9 cellular contexts compared by ENCODE assay signal in the genomic region with DNA sequence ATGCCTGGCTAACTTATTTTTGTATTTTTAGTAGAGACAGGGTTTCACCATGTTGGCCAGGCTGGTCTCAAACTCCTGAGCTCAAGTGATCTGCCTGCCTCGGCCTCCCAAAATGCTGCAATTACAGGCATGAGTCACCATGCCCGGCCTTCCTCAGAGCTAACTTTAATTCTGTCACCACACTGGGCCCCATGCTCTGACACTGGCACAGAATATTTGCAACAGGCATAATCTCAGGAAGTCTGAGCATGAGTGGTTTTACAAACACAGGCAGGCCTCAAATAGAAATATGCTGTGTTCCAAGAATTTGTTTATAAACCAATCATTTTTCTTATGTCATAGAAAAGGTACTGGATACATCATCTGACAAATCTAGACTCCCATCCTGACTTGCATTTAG. TPM values are rescaled to one million over a fixed set of nuclear protein-coding genes. Genes with fewer than 3 reads are reported as not detected.
DNase-seq lines count a peak whose midpoint lies in the region; ATAC-seq and TF ChIP-seq lines count a peak whose summit lies in the region.
"Had no signal": no experiment of that assay in that cellular context is flagged by ENCODE, and none has a peak within 500 bp of the region (broad histone marks: within the 10 kb centered on the region; RNA-seq: fewer than 3 reads in every experiment).

No MANE protein-coding gene starts in this region.

- no peak for ATAC-seq in effector memory CD8-positive, alpha-beta T cell (replicated peaks)
- no peak for ATAC-seq in right cardiac atrium
- no peak for ATAC-seq in left ventricle myocardium superior

- DNase-seq in activated CD8-positive, alpha-beta memory T cell treated with anti-CD3 and anti-CD28 coated beads, Interleukin-2, amount 50 U/mL, for 4 hours, result peak; percentile 29
- DNase-seq in activated CD8-positive, alpha-beta memory T cell treated with anti-CD3 and anti-CD28 coated beads for 24 hours, result no peak
- DNase-seq in T-helper 2 cell treated with Interferon-gamma antibody and Interleukin-4, amounts not matched to agents 5 μg/mL and 100 μg/mL, for 36 hours (ENCODE audit: low spot score), result peak; percentile 41
- no peak for DNase-seq in effector memory CD8-positive, alpha-beta T cell
- DNase-seq in tibial artery, result peak; percentile 30 to 70
- no peak for DNase-seq in left ventricle myocardium inferior
- DNase-seq in right cardiac atrium, result no peak
- DNase-seq in left ventricle myocardium superior, result no peak

- H3K9me3 ChIP-seq in tibial artery, result no peaks in the 10 kb centered on the region
- no peaks in the 10 kb centered on the region for H3K9me3 ChIP-seq in left ventricle myocardium inferior (replicated peaks)
- no peaks in the 10 kb centered on the region for H3K9me3 ChIP-seq in right cardiac atrium (ENCODE audit: control insufficient read depth, low read length)

- peak overlapping the region; percentile 81 for H3K27ac Mint-ChIP-seq in T-helper 2 cell treated with Interferon-gamma antibody and Interleukin-4, amounts not matched to agents 5 μg/mL and 100 μg/mL, for 36 hours
- peak overlapping the region; percentile 84 to 86 for H3K27ac Mint-ChIP-seq in effector memory CD8-positive, alpha-beta T cell

- H3K4me1 Mint-ChIP-seq in T-helper 2 cell treated with Interferon-gamma antibody and Interleukin-4, amounts not matched to agents 5 μg/mL and 100 μg/mL, for 36 hours (ENCODE audit: low read depth), result peaks cover 57% of the 10 kb centered on the region
- H3K4me1 Mint-ChIP-seq in effector memory CD8-positive, alpha-beta T cell (ENCODE audit: low read depth in 2 of 2), result peaks cover 29 to 31% of the 10 kb centered on the region in 2 donors

- no peaks in the 10 kb centered on the region for H3K36me3 Mint-ChIP-seq in T-helper 2 cell treated with Interferon-gamma antibody and Interleukin-4, amounts not matched to agents 5 μg/mL and 100 μg/mL, for 36 hours (ENCODE audit: low read depth)
- H3K36me3 Mint-ChIP-seq in effector memory CD8-positive, alpha-beta T cell (ENCODE audit: insufficient read depth), result no peaks in the 10 kb centered on the region

- H3K4me3 ChIP-seq in tibial artery (no peak overlapping the region), left ventricle myocardium inferior (no peak overlapping the region), right cardiac atrium (ENCODE audit: low read length) (no peak overlapping the region)

- H3K36me3 ChIP-seq in tibial artery, result no peaks in the 10 kb centered on the region
- no peaks in the 10 kb centered on the region for H3K36me3 ChIP-seq in left ventricle myocardium inferior

- TF ChIP-seq CTCF in tibial artery (IDR thresholded peaks at IDR 0.05), result no peak
- no peak for TF ChIP-seq CTCF in left ventricle myocardium inferior (IDR thresholded peaks at IDR 0.05; ENCODE audit: borderline replicate concordance)

- no peaks in the 10 kb centered on the region for H3K9me3 Mint-ChIP-seq in T-helper 2 cell treated with Interferon-gamma antibody and Interleukin-4, amounts not matched to agents 5 μg/mL and 100 μg/mL, for 36 hours
- no peaks in the 10 kb centered on the region for H3K9me3 Mint-ChIP-seq in effector memory CD8-positive, alpha-beta T cell
- H3K9me3 Mint-ChIP-seq: dendritic cell treated with granulocyte-macrophage colony-stimulating factor and Interleukin-4, amounts not matched to agents 40 ng/mL and 50 ng/mL, for 4 days had no signal

- H3K27me3 ChIP-seq in tibial artery, result no peaks in the 10 kb centered on the region
- no peaks in the 10 kb centered on the region for H3K27me3 ChIP-seq in left ventricle myocardium inferior (ENCODE audit: low read depth)
- no peaks in the 10 kb centered on the region for H3K27me3 ChIP-seq in right cardiac atrium (ENCODE audit: control insufficient read depth, insufficient read depth)

- H3K4me3 Mint-ChIP-seq in T-helper 2 cell treated with Interferon-gamma antibody and Interleukin-4, amounts not matched to agents 5 μg/mL and 100 μg/mL, for 36 hours, result no peak overlapping the region
- H3K4me3 Mint-ChIP-seq in effector memory CD8-positive, alpha-beta T cell, result peak overlapping the region; percentile 5 to 44
- H3K4me3 Mint-ChIP-seq: dendritic cell treated with granulocyte-macrophage colony-stimulating factor and Interleukin-4, amounts not matched to agents 40 ng/mL and 50 ng/mL, for 4 days had no signal

- peak overlapping the region; percentile 37 to 83 for H3K27ac ChIP-seq in tibial artery
- H3K27ac ChIP-seq in left ventricle myocardium inferior (replicated peaks), result no peak overlapping the region
- no peak overlapping the region for H3K27ac ChIP-seq in right cardiac atrium (ENCODE audit: low read length)

- intact Hi-C loops in tibial artery (cut with DNase I; ENCODE audit: low total_unique reads) (no loop called here), left ventricle myocardium inferior (cut with micrococcal nuclease) (no loop called here), right cardiac atrium (cut with DNase I) (no loop called here), left ventricle myocardium superior (cut with micrococcal nuclease) (no loop called here)

- 65% methylated on average over 2 of the region's 2 CpGs for WGBS in right cardiac atrium

- no peaks in the 10 kb centered on the region for H3K27me3 Mint-ChIP-seq in T-helper 2 cell treated with Interferon-gamma antibody and Interleukin-4, amounts not matched to agents 5 μg/mL and 100 μg/mL, for 36 hours (ENCODE audit: low read depth)
- H3K27me3 Mint-ChIP-seq in effector memory CD8-positive, alpha-beta T cell, result no peaks in the 10 kb centered on the region
- H3K27me3 Mint-ChIP-seq: dendritic cell treated with granulocyte-macrophage colony-stimulating factor and Interleukin-4, amounts not matched to agents 40 ng/mL and 50 ng/mL, for 4 days had no signal

- H3K4me1 ChIP-seq in tibial artery, result peaks cover 0 to 34% (median 7%) of the 10 kb centered on the region in 4 donors
- no peaks in the 10 kb centered on the region for H3K4me1 ChIP-seq in left ventricle myocardium inferior
- H3K4me1 ChIP-seq in right cardiac atrium (ENCODE audit: control insufficient read depth, insufficient read depth, low read length), result peaks cover 3% of the 10 kb centered on the region

RNA-seq across cellular contexts. Expression of gene FAM9C, which starts 32.7 kb away (rescaled TPM):
- not detected for total RNA-seq in left ventricle myocardium inferior
- total RNA-seq in right cardiac atrium, result not detected
- 0.02 TPM for polyA plus RNA-seq in right cardiac atrium
- total RNA-seq in left ventricle myocardium superior, result 1.2 TPM

Comparison
In these comparisons a context has a peak if more than half of its experiments do, and no peak if none do; other contexts are left out.
1. DNase-seq: peak in activated CD8-positive, alpha-beta memory T cell treated with anti-CD3 and anti-CD28 coated beads, Interleukin-2, amount 50 U/mL, for 4 hours (single experiment), T-helper 2 cell treated with Interferon-gamma antibody and Interleukin-4, amounts not matched to agents 5 μg/mL and 100 μg/mL, for 36 hours (single experiment) and tibial artery (2 of 2); none in activated CD8-positive, alpha-beta memory T cell treated with anti-CD3 and anti-CD28 coated beads for 24 hours (single experiment), effector memory CD8-positive, alpha-beta T cell (0 of 3), left ventricle myocardium inferior (single experiment), right cardiac atrium (0 of 3) and left ventricle myocardium superior (single experiment).
2. H3K27ac ChIP-seq: peak in tibial artery (2 of 2); none in left ventricle myocardium inferior (single experiment) and right cardiac atrium (single experiment).